Comparison of ENCODE assay signal across 22 cellular contexts in genomic region chr2:42429352-42429751, GRCh38.
"Had no signal": no experiment of that assay in that cellular context is flagged by ENCODE, and none has a peak within 500 bp of the region (broad histone marks: within the 10 kb centered on the region; RNA-seq: fewer than 3 reads in every experiment).

No MANE protein-coding gene starts in this region.

- H3K9me3 ChIP-seq: esophagus squamous epithelium, gastroesophageal sphincter, mucosa of descending colon, neutrophil, psoas muscle, spleen, tibial artery, upper lobe of left lung had no signal

- H3K4me1 ChIP-seq: esophagus squamous epithelium, gastroesophageal sphincter, psoas muscle, spleen, tibial artery, upper lobe of left lung had no signal

- DNase-seq: esophagus squamous epithelium; foreskin fibroblast; glutamatergic neuron; islet precursor cell; mammary epithelial cell; mucosa of descending colon; naive thymus-derived CD8-positive, alpha-beta T cell; psoas muscle; retina; spleen; stimulated activated CD4-positive, alpha-beta T cell treated with anti-CD3 and anti-CD28 coated beads, Interleukin-15, amount 100 ng/mL, for 24 hours; stimulated activated CD4-positive, alpha-beta T cell treated with anti-CD3 and anti-CD28 coated beads, Interleukin-1b, Interleukin-23, amount 100 ng/mL, for 48 hours; stimulated activated CD4-positive, alpha-beta T cell treated with anti-CD3 and anti-CD28 coated beads, Interleukin-4, amount 100 ng/mL, for 24 hours; tibial artery; upper lobe of left lung had no signal

- H3K4me1 Mint-ChIP-seq: naive thymus-derived CD8-positive, alpha-beta T cell; stimulated activated memory B cell treated with anti-CD40 and anti-IgM and Interleukin-4, amounts not matched to agents 10 μg/mL and 1 μg/mL and 100 μg/mL, for 72 hours had no signal

- H3K27ac ChIP-seq: esophagus squamous epithelium, gastroesophageal sphincter, neutrophil, psoas muscle, spleen, tibial artery, upper lobe of left lung had no signal

- H3K4me3 ChIP-seq: esophagus squamous epithelium, gastroesophageal sphincter, mucosa of descending colon, psoas muscle, spleen, tibial artery, upper lobe of left lung had no signal

- H3K27me3 ChIP-seq: esophagus squamous epithelium, upper lobe of left lung had no signal

- H3K36me3 ChIP-seq: esophagus squamous epithelium, gastroesophageal sphincter, neutrophil, spleen, tibial artery, upper lobe of left lung had no signal

- H3K27ac Mint-ChIP-seq: dendritic cell treated with granulocyte-macrophage colony-stimulating factor and Interleukin-4, amounts not matched to agents 40 ng/mL and 50 ng/mL, for 4 days; naive thymus-derived CD8-positive, alpha-beta T cell; stimulated activated memory B cell treated with anti-CD40 and anti-IgM and Interleukin-4, amounts not matched to agents 10 μg/mL and 1 μg/mL and 100 μg/mL, for 72 hours; stimulated activated naive CD8-positive, alpha-beta T cell treated with anti-CD3 and anti-CD28 coated beads, Interleukin-15, Interleukin-2, amounts not matched to agents 100 ng/mL and 50 ng/mL, for 24 hours had no signal

- ATAC-seq: gastroesophageal sphincter; left lobe of liver; mucosa of descending colon; naive thymus-derived CD8-positive, alpha-beta T cell; psoas muscle; sciatic nerve; stimulated activated memory B cell treated with anti-CD40 and anti-IgM and Interleukin-4, amounts not matched to agents 10 μg/mL and 1 μg/mL and 100 μg/mL, for 72 hours had no signal

- H3K4me3 Mint-ChIP-seq: dendritic cell treated with granulocyte-macrophage colony-stimulating factor and Interleukin-4, amounts not matched to agents 40 ng/mL and 50 ng/mL, for 4 days; naive thymus-derived CD8-positive, alpha-beta T cell; stimulated activated memory B cell treated with anti-CD40 and anti-IgM and Interleukin-4, amounts not matched to agents 10 μg/mL and 1 μg/mL and 100 μg/mL, for 72 hours; stimulated activated naive CD8-positive, alpha-beta T cell treated with anti-CD3 and anti-CD28 coated beads, Interleukin-15, Interleukin-2, amounts not matched to agents 100 ng/mL and 50 ng/mL, for 24 hours had no signal

- H3K9me3 Mint-ChIP-seq: dendritic cell treated with granulocyte-macrophage colony-stimulating factor and Interleukin-4, amounts not matched to agents 40 ng/mL and 50 ng/mL, for 4 days; naive thymus-derived CD8-positive, alpha-beta T cell; stimulated activated memory B cell treated with anti-CD40 and anti-IgM and Interleukin-4, amounts not matched to agents 10 μg/mL and 1 μg/mL and 100 μg/mL, for 72 hours; stimulated activated naive CD8-positive, alpha-beta T cell treated with anti-CD3 and anti-CD28 coated beads, Interleukin-15, Interleukin-2, amounts not matched to agents 100 ng/mL and 50 ng/mL, for 24 hours had no signal

- H3K36me3 Mint-ChIP-seq: naive thymus-derived CD8-positive, alpha-beta T cell; stimulated activated memory B cell treated with anti-CD40 and anti-IgM and Interleukin-4, amounts not matched to agents 10 μg/mL and 1 μg/mL and 100 μg/mL, for 72 hours had no signal
